Comparison of ENCODE assay signal across 1 cellular context in the genomic region with DNA sequence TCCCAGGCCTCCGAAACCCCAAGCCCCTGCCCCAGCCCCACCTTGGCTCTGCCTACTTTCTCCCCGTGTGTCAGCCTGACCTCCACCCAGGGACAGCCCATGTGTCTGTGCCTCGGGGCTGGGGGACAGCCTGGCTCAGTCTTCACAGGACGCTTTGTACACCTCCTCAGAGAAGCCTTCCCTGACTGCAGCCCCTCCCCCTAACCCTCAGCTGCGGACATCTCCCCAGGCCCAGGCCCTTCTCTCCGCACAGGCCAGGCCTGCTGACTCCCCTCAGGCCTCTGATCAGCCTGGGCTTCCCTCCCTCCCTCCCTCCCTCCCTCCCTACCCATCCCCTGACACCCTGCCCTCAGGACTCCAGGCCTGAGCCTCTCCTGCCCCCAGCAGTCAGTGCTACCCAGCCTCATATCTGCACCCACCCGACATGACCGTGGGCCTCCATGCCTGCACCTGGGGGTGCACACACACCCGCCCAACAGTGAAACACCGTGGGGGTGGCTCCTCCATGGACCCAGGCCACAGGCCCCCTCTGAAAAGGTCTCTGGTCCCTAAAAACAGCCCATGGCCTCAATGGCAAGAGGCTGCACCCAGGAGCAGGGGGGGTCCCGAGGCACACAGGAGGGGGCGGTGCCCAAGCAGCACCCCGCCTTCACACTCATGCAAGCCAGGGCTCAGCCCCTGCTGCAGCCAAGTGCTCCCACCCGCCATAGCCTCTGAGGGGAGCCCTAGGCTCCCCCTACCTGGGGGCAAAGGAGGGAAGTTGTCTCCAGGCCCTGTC.
TF ChIP-seq lines count a peak whose summit lies in the region.

No MANE protein-coding gene starts in this region.

TF ChIP-seq in A549, 52 proteins besides CTCF, POLR2A, EP300 and RAD21:
- TF ChIP-seq ZFP36 (IDR thresholded peaks at IDR 0.05; ENCODE audit: borderline replicate concordance, partially characterized antibody) (peak; percentile 89), ZC3H11A (IDR thresholded peaks at IDR 0.05) (no peak)
